ENCODE assay signal across 8 cellular contexts in genomic region chr9:36812556-36812955, GRCh38.
"Had no signal": no experiment of that assay in that cellular context is flagged by ENCODE, and none has a peak within 500 bp of the region (broad histone marks: within the 10 kb centered on the region; RNA-seq: fewer than 3 reads in every experiment).

No MANE protein-coding gene starts in this region.

- H3K4me1 ChIP-seq: HAP-1 had no signal

- H2AFZ ChIP-seq: GM23248 had no signal

- H3K9me3 ChIP-seq: HAP-1 had no signal

- H3K36me3 ChIP-seq: HAP-1 had no signal

- H3K4me3 Mint-ChIP-seq: HFFc6, IgD-negative memory B cell had no signal

- ATAC-seq: HCT116 had no signal

- H3K4me3 ChIP-seq: GM23248, HAP-1 had no signal

- H3K9ac ChIP-seq: GM23248 had no signal

- DNase-seq: GM23248, GOT3, H7, HFFc6, KBM-7 had no signal

- H3K27ac Mint-ChIP-seq: HFFc6, IgD-negative memory B cell had no signal

- H3K27ac ChIP-seq: GM23248 had no signal

- H3K9me3 Mint-ChIP-seq: HFFc6 had no signal
